1 cellular context compared by ENCODE assay signal in the genomic region with DNA sequence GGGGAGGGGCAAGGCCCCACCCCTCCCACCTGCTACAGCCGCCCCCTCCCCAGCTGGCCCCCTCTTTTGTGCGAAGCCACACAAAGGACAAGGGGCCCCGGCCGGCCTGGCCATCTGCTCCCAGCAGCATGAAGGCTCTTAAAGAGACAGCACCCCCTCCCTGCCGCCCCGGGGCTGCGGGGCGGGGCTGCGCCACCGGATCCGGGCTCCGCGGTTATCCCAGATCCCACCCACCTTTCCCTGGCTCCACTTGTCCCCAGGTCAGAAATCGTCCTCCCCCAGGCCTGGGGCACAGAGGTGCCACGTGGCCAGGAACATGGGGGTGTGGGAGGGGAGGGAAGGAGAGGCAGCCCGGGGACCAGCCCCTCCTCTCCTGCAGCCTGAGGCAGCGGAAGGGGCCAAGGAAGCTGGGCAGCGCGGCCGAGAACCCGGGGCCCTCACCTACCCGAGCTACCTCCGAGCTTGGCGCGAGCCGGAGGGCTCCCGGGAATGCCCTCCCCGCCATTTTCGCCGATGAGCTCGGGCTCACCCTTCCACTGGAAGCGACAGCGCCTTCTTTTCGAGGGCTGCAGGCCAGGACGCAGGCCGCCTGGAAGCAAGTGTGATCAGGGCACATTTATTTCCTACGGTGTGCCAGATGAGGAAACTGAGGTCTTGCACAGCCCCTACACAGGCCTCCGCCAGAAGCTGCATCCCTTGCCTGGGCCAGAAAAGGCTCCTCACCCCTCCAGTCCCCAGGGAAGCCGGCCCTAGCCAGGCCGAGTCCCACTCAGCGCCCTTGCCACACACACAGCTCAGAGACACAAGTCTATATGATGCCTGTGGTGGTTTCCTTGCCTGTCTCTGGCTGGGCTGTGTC.
A peak's percentile ranks its signal among the peaks of the same experiment; 100 is the strongest.
TF ChIP-seq lines count a peak whose summit lies in the region.

No MANE protein-coding gene starts in this region.

TF ChIP-seq in HCT116, 20 proteins besides CTCF, POLR2A, EP300 and RAD21:
- TF ChIP-seq POLR2AphosphoS5 (IDR thresholded peaks at IDR 0.05; ENCODE audit: low read depth, low read length) (peak; percentile 64; the same call in 1 of the 2 replicates), YY1 (IDR thresholded peaks at IDR 0.05; ENCODE audit: extremely low read depth, insufficient replicate concordance, low read depth, low read length) (peak; percentile 30), ZFX (IDR thresholded peaks at IDR 0.05) (peak; percentile 55; the same call in 1 of the 2 replicates), SIN3A (IDR thresholded peaks at IDR 0.05; ENCODE audit: low read depth) (no peak), TCF7L2 (IDR thresholded peaks at IDR 0.05; ENCODE audit: borderline replicate concordance, extremely low read depth, insufficient read depth, insufficient read length) (no peak)
